ENCODE assay signal across 9 cellular contexts in the genomic region with DNA sequence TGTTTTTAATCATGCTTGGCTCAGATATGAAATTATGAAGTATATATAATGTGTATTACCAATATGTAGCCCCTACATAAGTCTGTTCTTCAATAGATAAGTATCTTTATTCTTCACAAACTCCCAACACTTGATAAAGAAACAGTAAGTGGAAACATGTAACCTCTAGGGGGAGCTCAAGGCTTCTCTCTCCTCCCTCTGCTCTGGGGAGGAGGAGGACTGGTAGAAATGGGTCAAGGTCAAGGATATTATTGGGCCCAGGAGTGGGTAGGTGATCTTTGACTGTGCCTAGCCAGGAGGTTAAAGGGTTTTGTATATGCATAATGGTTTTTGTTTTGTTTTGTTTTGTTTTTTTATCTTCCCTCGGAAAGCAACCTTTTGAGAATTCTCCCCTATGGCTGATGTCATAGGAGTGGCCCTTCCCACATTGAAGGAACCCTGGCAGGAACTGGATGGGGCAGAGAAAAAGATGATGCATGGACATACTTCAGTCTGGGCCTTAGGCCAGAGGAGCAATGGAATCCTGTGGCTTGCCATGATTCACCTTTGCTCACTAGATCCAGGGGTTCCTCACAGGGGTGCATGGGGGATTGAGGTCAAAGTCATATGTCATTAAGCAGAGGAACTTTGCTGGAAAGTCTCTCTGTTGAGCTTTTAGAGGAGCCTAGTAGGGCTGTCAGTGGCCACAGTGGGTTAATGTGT.
DNase-seq lines count a peak whose midpoint lies in the region; ATAC-seq and TF ChIP-seq lines count a peak whose summit lies in the region.
"Had no signal": no experiment of that assay in that cellular context is flagged by ENCODE, and none has a peak within 500 bp of the region (broad histone marks: within the 10 kb centered on the region; RNA-seq: fewer than 3 reads in every experiment).

No MANE protein-coding gene starts in this region.

- H3K27ac ChIP-seq in dorsolateral prefrontal cortex: no peak overlapping the region

- peaks cover 0 to 52% (median 7%) of the 10 kb centered on the region in 45 donors for H3K27me3 ChIP-seq in dorsolateral prefrontal cortex

- DNase-seq in activated CD4-positive, alpha-beta T cell treated with anti-CD3 and anti-CD28 coated beads for 4 hours: peak; percentile 11 to 44
- DNase-seq in activated CD4-positive, alpha-beta T cell treated with anti-CD3 and anti-CD28 coated beads for 1 hour: no peak
- peak; percentile 3 for DNase-seq in HuH-7.5 (ENCODE audit: low spot score)
- DNase-seq in RKO (ENCODE audit: low spot score): peak; percentile 55
- DNase-seq in dorsolateral prefrontal cortex: no peak
- DNase-seq in putamen (ENCODE audit: low spot score): no peak
- DNase-seq: activated naive CD8-positive, alpha-beta T cell treated with anti-CD3 and anti-CD28 coated beads, Interleukin-2, amount 10 ng/mL, durations not matched to agents 7 days and 5 days had no signal

- no peaks in the 10 kb centered on the region for H3K36me3 Mint-ChIP-seq in nephron (ENCODE audit: low read depth)

- H3K27me3 Mint-ChIP-seq in nephron (ENCODE audit: low read depth): no peaks in the 10 kb centered on the region
- H3K27me3 Mint-ChIP-seq: activated naive CD8-positive, alpha-beta T cell treated with anti-CD3 and anti-CD28 coated beads, Interleukin-2, amount 10 ng/mL, durations not matched to agents 7 days and 5 days had no signal

- no peak overlapping the region for H3K4me3 ChIP-seq in dorsolateral prefrontal cortex

- intact Hi-C loops in dorsolateral prefrontal cortex (cut with DNase I): no loop called here

- ATAC-seq in GM19463 (IDR thresholded peaks at IDR 0.05; ENCODE audit: unreplicated experiment): no peak

- H3K4me3 Mint-ChIP-seq in nephron: no peak overlapping the region
- H3K4me3 Mint-ChIP-seq: activated naive CD8-positive, alpha-beta T cell treated with anti-CD3 and anti-CD28 coated beads, Interleukin-2, amount 10 ng/mL, durations not matched to agents 7 days and 5 days had no signal

- TF ChIP-seq CTCF in dorsolateral prefrontal cortex (IDR thresholded peaks at IDR 0.05 in 54 of 56, conservative IDR thresholded peaks at IDR 0.05 in 2 of 56; ENCODE audit: low read depth in 1 of 56, partially characterized antibody in 56 of 56): peak in 55 of 56 donors; percentile 34 to 76 (median 61)
- peak; percentile 44 to 49 (median 45) for TF ChIP-seq CTCF in nephron (IDR thresholded peaks at IDR 0.05; ENCODE audit: unreplicated experiment in 3 of 3)

- peaks cover 14% of the 10 kb centered on the region for H3K4me1 Mint-ChIP-seq in nephron

- H3K27ac Mint-ChIP-seq in nephron: no peak overlapping the region
- H3K27ac Mint-ChIP-seq: activated naive CD8-positive, alpha-beta T cell treated with anti-CD3 and anti-CD28 coated beads, Interleukin-2, amount 10 ng/mL, durations not matched to agents 7 days and 5 days had no signal

- H3K9me3 Mint-ChIP-seq in nephron: peaks cover 16% of the 10 kb centered on the region
- H3K9me3 Mint-ChIP-seq: activated naive CD8-positive, alpha-beta T cell treated with anti-CD3 and anti-CD28 coated beads, Interleukin-2, amount 10 ng/mL, durations not matched to agents 7 days and 5 days had no signal

Comparison
In these comparisons a context has a peak if more than half of its experiments do, and no peak if none do; other contexts are left out.
1. DNase-seq: peak in activated CD4-positive, alpha-beta T cell treated with anti-CD3 and anti-CD28 coated beads for 4 hours (2 of 2), HuH-7.5 (single experiment) and RKO (single experiment); none in activated CD4-positive, alpha-beta T cell treated with anti-CD3 and anti-CD28 coated beads for 1 hour (single experiment), dorsolateral prefrontal cortex (0 of 10) and putamen (single experiment).